ENCODE assay signal across 15 cellular contexts in genomic region chr15:66879511-66879910, GRCh38.
"Had no signal": no experiment of that assay in that cellular context is flagged by ENCODE, and none has a peak within 500 bp of the region (broad histone marks: within the 10 kb centered on the region; RNA-seq: fewer than 3 reads in every experiment).

No MANE protein-coding gene starts in this region.

- ATAC-seq: foreskin keratinocyte; left lobe of liver; stimulated activated naive CD8-positive, alpha-beta T cell treated with anti-CD3 and anti-CD28 coated beads, Interleukin-15, Interleukin-2, amounts not matched to agents 100 U/mL and 50 U/mL, for 24 hours had no signal

- H3K36me3 ChIP-seq: brain microvascular endothelial cell, sigmoid colon, vagina had no signal

- H3K4me3 ChIP-seq: psoas muscle, sigmoid colon, vagina had no signal

- H3K9me3 ChIP-seq: psoas muscle, sigmoid colon, vagina had no signal

- H3K9me3 Mint-ChIP-seq: activated naive CD4-positive, alpha-beta T cell treated with anti-CD3 and anti-CD28 coated beads, Interleukin-2, amount 50 U/mL, for 24 hours; memory B cell; nephron had no signal

- DNase-seq: activated T-cell treated with anti-CD3 and anti-CD28 coated beads, Interleukin-2, amount 50 U/mL, for 1 hour; brain microvascular endothelial cell; cerebellar nuclear complex; foreskin keratinocyte; psoas muscle; stimulated activated CD4-positive, alpha-beta T cell treated with anti-CD3 and anti-CD28 coated beads, Interleukin-2, amount 100 ng/mL, for 24 hours; stimulated activated naive CD8-positive, alpha-beta T cell treated with anti-CD3 and anti-CD28 coated beads, Interleukin-15, Interleukin-2, amounts not matched to agents 100 U/mL and 50 U/mL, for 24 hours; T1000 had no signal

- H3K27ac ChIP-seq: brain microvascular endothelial cell, foreskin keratinocyte, psoas muscle, vagina, VCaP had no signal

- H3K4me1 Mint-ChIP-seq: activated naive CD4-positive, alpha-beta T cell treated with anti-CD3 and anti-CD28 coated beads, Interleukin-2, amount 50 U/mL, for 24 hours had no signal

- H3K27ac Mint-ChIP-seq: activated naive CD4-positive, alpha-beta T cell treated with anti-CD3 and anti-CD28 coated beads, Interleukin-2, amount 50 U/mL, for 24 hours; memory B cell had no signal

- H3K27me3 ChIP-seq: brain microvascular endothelial cell, sigmoid colon, vagina had no signal

- H3K36me3 Mint-ChIP-seq: activated naive CD4-positive, alpha-beta T cell treated with anti-CD3 and anti-CD28 coated beads, Interleukin-2, amount 50 U/mL, for 24 hours; memory B cell had no signal

- H3K4me3 Mint-ChIP-seq: activated naive CD4-positive, alpha-beta T cell treated with anti-CD3 and anti-CD28 coated beads, Interleukin-2, amount 50 U/mL, for 24 hours; memory B cell; nephron had no signal
